In the genomic region with DNA sequence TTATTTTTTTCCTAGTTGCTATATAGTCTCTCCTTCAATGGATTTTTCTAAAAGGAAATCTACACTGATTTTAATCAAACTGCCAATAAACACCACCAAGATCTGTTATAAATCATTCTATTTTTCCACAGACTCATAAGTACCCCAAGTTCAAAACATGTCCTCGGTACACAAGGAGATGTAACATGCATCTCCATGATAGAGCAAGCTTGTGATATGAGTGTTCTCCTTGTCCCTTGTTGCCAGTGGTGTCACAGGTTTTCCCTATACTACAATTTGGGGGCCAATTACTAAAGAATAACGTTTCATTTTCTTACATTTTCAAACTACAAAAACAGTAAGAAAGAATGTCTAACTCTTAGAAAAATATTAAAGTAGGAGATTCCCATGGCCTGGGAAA, we compare ENCODE assay signal across 9 cellular contexts. TPM values are rescaled to one million over a fixed set of nuclear protein-coding genes. Genes with fewer than 3 reads are reported as not detected.
DNase-seq lines count a peak whose midpoint lies in the region; ATAC-seq and TF ChIP-seq lines count a peak whose summit lies in the region.
"Had no signal": no experiment of that assay in that cellular context is flagged by ENCODE, and none has a peak within 500 bp of the region (broad histone marks: within the 10 kb centered on the region; RNA-seq: fewer than 3 reads in every experiment).

No MANE protein-coding gene starts in this region.

- H3K27ac ChIP-seq in KOPT-K1 (ENCODE audit: low read depth, low read length, poor library complexity, severe bottlenecking) (peak overlapping the region; percentile 95), psoas muscle (peak overlapping the region; percentile 79)

- H3K27me3 ChIP-seq in adipocyte (replicated peaks; ENCODE audit: control insufficient read depth, insufficient read depth, low read length) (no peaks in the 10 kb centered on the region), psoas muscle (ENCODE audit: insufficient read depth in 3 of 3, low read length in 2 of 3) (no peaks in the 10 kb centered on the region)

- intact Hi-C loops in psoas muscle (cut with DNase I): loop anchor here in 1 of 2 donors (10.0 kb wide), 1 partner anchor 55 kb away; no protein-coding TSS in a partner anchor

- DNase-seq in EL (peak; percentile 4), adipocyte (ENCODE audit: low read depth) (no peak), psoas muscle (no peak), DMS79 (lab: John Stamatoyannopoulos, UW) (no peak), AML-193 (lab: John Stamatoyannopoulos, UW) (no peak), SK-N-DZ (ENCODE audit: low spot score) (no peak)
- DNase-seq: H9 had no signal

- WGBS in psoas muscle, 3 donors: 0 to 11% (median 7%) methylated on average over 2 of the region's 2 CpGs

- H3K9ac ChIP-seq in adipocyte (ENCODE audit: low read length): peak overlapping the region; percentile 72

- H3K4me1 ChIP-seq in adipocyte (ENCODE audit: control insufficient read depth, insufficient read depth, low read length) (peaks cover 6% of the 10 kb centered on the region), psoas muscle (no peaks in the 10 kb centered on the region)

- H3K4me3 ChIP-seq in adipocyte (ENCODE audit: low read length) (peak overlapping the region; percentile 77), psoas muscle (peak overlapping the region; percentile 63)

- TF ChIP-seq CTCF in psoas muscle (IDR thresholded peaks at IDR 0.05): no peak

- peaks cover 16% of the 10 kb centered on the region; the same call in 1 of the 2 replicates for H3K36me3 ChIP-seq in KOPT-K1 (ENCODE audit: insufficient read depth, low read length)
- no peaks in the 10 kb centered on the region for H3K36me3 ChIP-seq in adipocyte (ENCODE audit: control insufficient read depth, insufficient read depth, low read length, severe bottlenecking)
- H3K36me3 ChIP-seq in psoas muscle (ENCODE audit: insufficient read depth in 1 of 2, low read depth in 1 of 2): no peaks in the 10 kb centered on the region

- ATAC-seq in psoas muscle (peak in 1 of 4 donors; percentile 60), HG03378 (IDR thresholded peaks at IDR 0.05; ENCODE audit: unreplicated experiment) (no peak)

- no peaks in the 10 kb centered on the region for H3K9me3 ChIP-seq in KOPT-K1 (ENCODE audit: insufficient read depth, low read length, poor library complexity, severe bottlenecking)
- H3K9me3 ChIP-seq in adipocyte (ENCODE audit: control insufficient read depth, low read length): no peaks in the 10 kb centered on the region
- no peaks in the 10 kb centered on the region for H3K9me3 ChIP-seq in psoas muscle

RNA-seq across cellular contexts. Expression of gene ARHGEF6, which starts 0.5 kb away (rescaled TPM):
- total RNA-seq in psoas muscle: 10 to 100 TPM; 25.4 to 70.5 (median 53.8) TPM
- polyA plus RNA-seq in psoas muscle: 10 to 100 TPM; 11.4 to 22.5 (median 19.6) TPM
- polyA plus RNA-seq in SK-N-DZ (2014; cell fraction: cytosol; rRNA removed): 0.13 TPM in 1 of 2 replicates, not detected in the other
- polyA plus RNA-seq in SK-N-DZ (2014; cell fraction: nucleus; rRNA removed): not detected in 2 replicates
